ENCODE assay signal across 5 cellular contexts in genomic region chr3:110629917-110630316, GRCh38.
"Had no signal": no experiment of that assay in that cellular context is flagged by ENCODE, and none has a peak within 500 bp of the region (broad histone marks: within the 10 kb centered on the region; RNA-seq: fewer than 3 reads in every experiment).

No MANE protein-coding gene starts in this region.

- H3K4me3 Mint-ChIP-seq: H9, IgD-negative memory B cell had no signal

- H3K27me3 Mint-ChIP-seq: IgD-negative memory B cell had no signal

- H3K9me3 Mint-ChIP-seq: IgD-negative memory B cell had no signal

- H2AFZ ChIP-seq: GM23248 had no signal

- H3K27ac ChIP-seq: GM23248 had no signal

- H3K27ac Mint-ChIP-seq: H9, IgD-negative memory B cell had no signal

- H3K9ac ChIP-seq: GM23248 had no signal

- DNase-seq: GM23248, H9, HCEC 1CT, KBM-7 had no signal

- H3K4me3 ChIP-seq: GM23248 had no signal

- H3K36me3 Mint-ChIP-seq: IgD-negative memory B cell had no signal
